In genomic region chr4:27128431-27128830, GRCh38 we compare ENCODE assay signal across 27 cellular contexts.
"Had no signal": no experiment of that assay in that cellular context is flagged by ENCODE, and none has a peak within 500 bp of the region (broad histone marks: within the 10 kb centered on the region; RNA-seq: fewer than 3 reads in every experiment).

No MANE protein-coding gene starts in this region.

- H3K27ac Mint-ChIP-seq: nephron; stimulated activated effector memory CD8-positive, alpha-beta T cell treated with anti-CD3 and anti-CD28 coated beads, Interleukin-12 subunit alpha, Interleukin-12 subunit beta, amount 100 ng/mL, for 72 hours; stimulated activated naive CD8-positive, alpha-beta T cell treated with anti-CD3 and anti-CD28 coated beads, Interleukin-15, Interleukin-2, amounts not matched to agents 100 ng/mL and 50 ng/mL, for 24 hours; type B pancreatic cell had no signal

- H3K4me1 ChIP-seq: left lung, lower lobe of right lung, prostate gland, spleen, suprapubic skin, tibial artery, uterus had no signal

- ATAC-seq: left colon; left lung; lower lobe of right lung; naive thymus-derived CD8-positive, alpha-beta T cell; pancreas; right cardiac atrium; sciatic nerve; stimulated activated effector memory CD8-positive, alpha-beta T cell treated with anti-CD3 and anti-CD28 coated beads, Interleukin-12 subunit alpha, Interleukin-12 subunit beta, amount 100 ng/mL, for 72 hours had no signal

- H3K36me3 Mint-ChIP-seq: stimulated activated effector memory CD8-positive, alpha-beta T cell treated with anti-CD3 and anti-CD28 coated beads, Interleukin-12 subunit alpha, Interleukin-12 subunit beta, amount 100 ng/mL, for 72 hours; type B pancreatic cell had no signal

- H3K9me3 Mint-ChIP-seq: nephron; stimulated activated effector memory CD8-positive, alpha-beta T cell treated with anti-CD3 and anti-CD28 coated beads, Interleukin-12 subunit alpha, Interleukin-12 subunit beta, amount 100 ng/mL, for 72 hours had no signal

- H3K9me3 ChIP-seq: lower lobe of right lung, pancreas, prostate gland, suprapubic skin, thoracic aorta, tibial artery, uterus had no signal

- H3K27me3 ChIP-seq: left lung, pancreas, spleen, tibial artery, uterus had no signal

- H3K4me3 Mint-ChIP-seq: naive thymus-derived CD8-positive, alpha-beta T cell; nephron; neural crest cell; stimulated activated effector memory CD8-positive, alpha-beta T cell treated with anti-CD3 and anti-CD28 coated beads, Interleukin-12 subunit alpha, Interleukin-12 subunit beta, amount 100 ng/mL, for 72 hours; stimulated activated naive CD8-positive, alpha-beta T cell treated with anti-CD3 and anti-CD28 coated beads, Interleukin-15, Interleukin-2, amounts not matched to agents 100 ng/mL and 50 ng/mL, for 24 hours; type B pancreatic cell had no signal

- H3K4me1 Mint-ChIP-seq: naive thymus-derived CD8-positive, alpha-beta T cell; stimulated activated effector memory CD8-positive, alpha-beta T cell treated with anti-CD3 and anti-CD28 coated beads, Interleukin-12 subunit alpha, Interleukin-12 subunit beta, amount 100 ng/mL, for 72 hours had no signal

- H3K27ac ChIP-seq: left lung, lower lobe of right lung, pancreas, prostate gland, spleen, suprapubic skin, thoracic aorta, tibial artery, uterus had no signal

- H3K36me3 ChIP-seq: left lung, lower lobe of right lung, pancreas, prostate gland, spleen, suprapubic skin, thoracic aorta, tibial artery, uterus had no signal

- DNase-seq: kidney glomerular epithelial cell; left colon; left lung; lower lobe of right lung; mammary epithelial cell; mesenchymal stem cell; naive thymus-derived CD8-positive, alpha-beta T cell; nucleus accumbens; pancreas; posterior cingulate gyrus; retina; right cardiac atrium; small intestine; spleen; stimulated activated CD4-positive, alpha-beta T cell treated with anti-CD3 and anti-CD28 coated beads, Interleukin-4, amount 100 ng/mL, for 24 hours; stimulated activated naive CD4-positive, alpha-beta T cell; tibial artery; uterus had no signal

- H3K4me3 ChIP-seq: left lung, lower lobe of right lung, pancreas, prostate gland, spleen, suprapubic skin, thoracic aorta, tibial artery, uterus had no signal
